In the genomic region with DNA sequence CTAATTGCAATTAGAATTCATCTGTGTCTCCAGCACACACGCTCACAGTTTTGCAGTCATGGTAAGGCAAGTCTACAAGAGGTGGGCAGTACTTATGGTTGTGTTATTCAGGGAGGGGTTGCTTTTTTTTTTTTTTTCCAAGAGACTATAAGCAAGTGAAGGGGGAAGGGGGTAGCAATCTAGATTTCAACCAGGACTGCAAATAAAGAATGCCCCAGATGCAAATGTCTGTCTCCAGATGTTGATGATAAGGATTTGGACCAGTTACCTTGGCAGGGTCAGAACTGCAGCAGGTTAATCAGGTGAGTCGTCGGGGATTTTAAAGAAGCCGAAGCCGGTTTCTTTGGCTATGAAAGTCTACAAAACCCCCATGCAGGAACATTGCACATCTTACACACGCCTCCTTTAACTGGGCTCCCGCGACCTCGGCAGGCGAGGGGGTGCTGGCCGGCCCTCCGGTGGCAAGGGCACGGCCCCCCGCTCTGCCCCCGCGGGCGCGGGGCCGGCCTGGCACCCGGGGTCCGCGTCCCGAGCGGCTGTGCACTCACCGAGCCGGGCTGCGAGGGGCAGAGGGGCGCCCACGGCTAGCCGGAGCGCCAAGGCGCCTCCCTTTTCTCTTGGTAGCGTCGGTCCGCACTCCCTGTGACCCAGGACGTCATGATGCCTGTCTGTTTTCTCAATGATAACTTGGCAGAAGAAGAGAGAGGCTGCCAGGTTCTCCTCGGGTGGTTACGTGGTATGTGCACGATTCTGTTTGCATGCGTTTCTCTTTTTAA, we compare ENCODE assay signal across 9 cellular contexts.
DNase-seq lines count a peak whose midpoint lies in the region; ATAC-seq, FAIRE-seq and TF ChIP-seq lines count a peak whose summit lies in the region.
"Had no signal": no experiment of that assay in that cellular context is flagged by ENCODE, and none has a peak within 500 bp of the region (broad histone marks: within the 10 kb centered on the region; RNA-seq: fewer than 3 reads in every experiment).

No MANE protein-coding gene starts in this region.

- H3K27me3 ChIP-seq in esophagus (ENCODE audit: control insufficient read depth in 1 of 2, insufficient read depth in 2 of 2, low read length in 2 of 2): no peaks in the 10 kb centered on the region

- no peak for FAIRE-seq in GM12891 (lab: Jason Lieb, UNC)

- ATAC-seq in mucosa of descending colon: peak; percentile 90
- no peak for ATAC-seq in GM21717 (IDR thresholded peaks at IDR 0.05; ENCODE audit: unreplicated experiment)

- peak overlapping the region in 1 of 2 donors; percentile 57 for H3K27ac ChIP-seq in esophagus (ENCODE audit: low read depth in 2 of 2, low read length in 1 of 2)
- H3K27ac ChIP-seq: epithelial cell of prostate had no signal

- 1 to 2% methylated on average over 38 to 40 of the region's 40 CpGs for WGBS in esophagus, 2 donors

- H3K4me1 ChIP-seq in esophagus (ENCODE audit: control insufficient read depth in 2 of 2, insufficient read depth in 2 of 2, low read length in 1 of 2) (peaks cover 0 to 3% of the 10 kb centered on the region in 2 donors), mucosa of descending colon (ENCODE audit: low read depth) (no peaks in the 10 kb centered on the region)

- TF ChIP-seq CTCF in mucosa of descending colon (IDR thresholded peaks at IDR 0.05): no peak

- H3K4me3 ChIP-seq in esophagus (ENCODE audit: low read depth in 1 of 2, low read length in 2 of 2): peak overlapping the region; percentile 43 to 52
- H3K4me3 ChIP-seq in mucosa of descending colon: no peak overlapping the region

- H3K36me3 ChIP-seq in esophagus (ENCODE audit: control insufficient read depth in 2 of 2, insufficient read depth in 2 of 2, low read length in 1 of 2) (no peaks in the 10 kb centered on the region), mucosa of descending colon (ENCODE audit: low read depth) (no peaks in the 10 kb centered on the region)

- H3K9me3 ChIP-seq in esophagus (ENCODE audit: control insufficient read depth in 2 of 2, insufficient read depth in 1 of 2, low read depth in 1 of 2, low read length in 1 of 2) (no peaks in the 10 kb centered on the region), mucosa of descending colon (no peaks in the 10 kb centered on the region)

- intact Hi-C loops in mucosa of descending colon (cut with DNase I, micrococcal nuclease): no loop called here

- DNase-seq in GM12891 (ENCODE audit: insufficient read length, low spot score): peak; percentile 3
- DNase-seq in NCI-H774 (lab: John Stamatoyannopoulos, UW): peak; percentile 62
- peak; percentile 45 to 53 (median 46) for DNase-seq in mucosa of descending colon
- no peak for DNase-seq in NK-92 treated with Interleukin-12 subunit alpha and Interleukin-12 subunit beta, amount 100 ng/mL, for 24 hours (lab: John Stamatoyannopoulos, UW)
- DNase-seq in activated CD8-positive, alpha-beta memory T cell treated with anti-CD3 and anti-CD28 coated beads, Interleukin-2, amount 50 U/mL, for 4 hours: no peak
- no peak for DNase-seq in GOT3 (lab: John Stamatoyannopoulos, UW)

- no peak for TF ChIP-seq POLR2A in GM12891 (IDR thresholded peaks at IDR 0.05; ENCODE audit: low read depth, low read length)

TF ChIP-seq in GM12891, 5 proteins besides CTCF, POLR2A, EP300 and RAD21:
- TF ChIP-seq SPI1 (IDR thresholded peaks at IDR 0.05; ENCODE audit: low read depth, low read length) (no peak), POU2F2 (IDR thresholded peaks at IDR 0.05; ENCODE audit: low read depth, low read length) (no peak), TAF1 (IDR thresholded peaks at IDR 0.05; ENCODE audit: low read depth, low read length) (no peak), POLR2AphosphoS5 (IDR thresholded peaks at IDR 0.05; ENCODE audit: low read depth, low read length) (no peak), PAX5 (IDR thresholded peaks at IDR 0.05; ENCODE audit: insufficient read depth, low read length, severe bottlenecking) (no peak)

Comparison
In these comparisons a context has a peak if more than half of its experiments do, and no peak if none do; other contexts are left out.
1. DNase-seq: peak in GM12891 (single experiment), NCI-H774 (single experiment) and mucosa of descending colon (3 of 3); none in NK-92 treated with Interleukin-12 subunit alpha and Interleukin-12 subunit beta, amount 100 ng/mL, for 24 hours (single experiment), activated CD8-positive, alpha-beta memory T cell treated with anti-CD3 and anti-CD28 coated beads, Interleukin-2, amount 50 U/mL, for 4 hours (single experiment) and GOT3 (single experiment).